ENCODE assay signal across 15 cellular contexts in the genomic region with DNA sequence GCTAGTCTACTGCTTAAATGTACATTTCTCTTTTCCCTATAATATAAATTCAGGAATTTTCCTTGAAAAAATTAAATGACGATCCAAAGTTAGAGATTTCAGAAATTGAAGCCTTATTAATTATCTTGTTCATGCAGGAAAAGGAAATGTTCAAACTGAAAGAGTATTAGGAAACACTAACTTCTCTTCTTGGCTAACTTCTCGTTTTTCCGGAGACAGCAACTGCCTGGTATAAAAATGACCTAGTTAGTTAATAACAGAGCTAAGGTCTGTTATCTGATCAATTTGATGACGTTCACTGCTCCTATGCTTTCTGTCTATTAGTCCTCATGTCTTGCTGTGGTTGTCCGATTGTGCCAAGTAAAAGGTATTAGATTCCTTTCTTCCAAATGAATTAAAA.
DNase-seq lines count a peak whose midpoint lies in the region; ATAC-seq, FAIRE-seq and TF ChIP-seq lines count a peak whose summit lies in the region.
"Had no signal": no experiment of that assay in that cellular context is flagged by ENCODE, and none has a peak within 500 bp of the region (broad histone marks: within the 10 kb centered on the region; RNA-seq: fewer than 3 reads in every experiment).

No MANE protein-coding gene starts in this region.

- peak overlapping the region; percentile 12; the same call in 1 of the 2 replicates for H2AFZ ChIP-seq in Loucy (ENCODE audit: low read length)

- H3K9me2 ChIP-seq in Loucy (replicated peaks; ENCODE audit: low read depth, low read length) = no peaks in the 10 kb centered on the region

- no peaks in the 10 kb centered on the region for H3F3A ChIP-seq in Loucy (ENCODE audit: low read depth)

- no peak for ATAC-seq in pancreas
- ATAC-seq: T-helper 17 cell had no signal

- no peak overlapping the region for H3K4me2 ChIP-seq in Loucy (ENCODE audit: low read depth, low read length, poor library complexity, severe bottlenecking)

- H3K4me1 ChIP-seq in Loucy (ENCODE audit: insufficient read depth, low read length, poor library complexity, severe bottlenecking) (no peaks in the 10 kb centered on the region), pancreas (peaks cover 0 to 6% (median 5%) of the 10 kb centered on the region in 3 donors)

- WGBS in pancreas, 2 donors = 15 to 21% methylated on average over 5 of the region's 5 CpGs

- no peak overlapping the region for H3K4me3 ChIP-seq in Loucy (ENCODE audit: low read length, poor library complexity, severe bottlenecking)
- no peak overlapping the region for H3K4me3 ChIP-seq in pancreas

- H3K27ac ChIP-seq in pancreas = no peak overlapping the region

- FAIRE-seq in pancreas (lab: Jason Lieb, UNC) (no peak), GM19239 (lab: Jason Lieb, UNC) (no peak)

- no peaks in the 10 kb centered on the region for H3K9me3 ChIP-seq in Loucy (ENCODE audit: insufficient read depth, low read depth, low read length)
- no peaks in the 10 kb centered on the region for H3K9me3 ChIP-seq in pancreas

- H3K4me1 Mint-ChIP-seq in neural crest cell = peaks cover 7% of the 10 kb centered on the region
- H3K4me1 Mint-ChIP-seq: T-helper 17 cell had no signal

- intact Hi-C loops in pancreas (cut with DNase I) = no loop called here

- DNase-seq in ELR (ENCODE audit: low read depth) = peak; percentile 12
- peak; percentile 7 for DNase-seq in OCI-M1 (lab: John Stamatoyannopoulos, UW)
- DNase-seq in neural crest cell (ENCODE audit: low read depth, low spot score) = no peak
- DNase-seq in pancreas = no peak
- DNase-seq in SW 1271 (lab: John Stamatoyannopoulos, UW) = no peak
- no peak for DNase-seq in GM19239 (ENCODE audit: insufficient read length, low spot score)
- DNase-seq: DMS 273 treated with DMSO at 0.1 percent for 48 hours, H9, NCI-H1092, NCI-H1694 treated with DMSO at 0.1 percent for 48 hours, NCI-H446 treated with DMSO at 0.1 percent for 48 hours, NCI-H774, RPMI8226, T-helper 17 cell had no signal

- H3K79me2 ChIP-seq in Loucy (ENCODE audit: insufficient read depth, low read length) = no peaks in the 10 kb centered on the region

- peak overlapping the region; percentile 27 for H3K27ac Mint-ChIP-seq in neural crest cell (ENCODE audit: unreplicated experiment)
- H3K27ac Mint-ChIP-seq: H9, T-helper 17 cell had no signal

- no peak overlapping the region for H3K9ac ChIP-seq in Loucy (ENCODE audit: low read depth, low read length, poor library complexity, severe bottlenecking)

- no peaks in the 10 kb centered on the region for H3K27me3 Mint-ChIP-seq in neural crest cell (ENCODE audit: low read depth)

- no peaks in the 10 kb centered on the region for H4K20me1 ChIP-seq in Loucy (ENCODE audit: insufficient read depth, low read length, poor library complexity, severe bottlenecking)

- TF ChIP-seq CTCF in Loucy (conservative IDR thresholded peaks at IDR 0.05; ENCODE audit: low read length) (no peak), neural crest cell (conservative IDR thresholded peaks at IDR 0.05) (no peak), pancreas (IDR thresholded peaks at IDR 0.05) (no peak)

- H3K4me3 Mint-ChIP-seq in neural crest cell = no peak overlapping the region
- H3K4me3 Mint-ChIP-seq: H9, T-helper 17 cell had no signal

- H3K9me3 Mint-ChIP-seq in neural crest cell = no peaks in the 10 kb centered on the region
- H3K9me3 Mint-ChIP-seq: H9 had no signal

- H3K36me3 Mint-ChIP-seq in neural crest cell (ENCODE audit: low read depth) = no peaks in the 10 kb centered on the region

- H3K36me3 ChIP-seq in Loucy (ENCODE audit: insufficient read depth, low read length) (no peaks in the 10 kb centered on the region), pancreas (no peaks in the 10 kb centered on the region)

- H3K27me3 ChIP-seq in Loucy (ENCODE audit: insufficient read depth, low read length, poor library complexity, severe bottlenecking) (no peaks in the 10 kb centered on the region), pancreas (no peaks in the 10 kb centered on the region)

Comparison
In these comparisons a context has a peak if more than half of its experiments do, and no peak if none do; other contexts are left out.
1. DNase-seq: peak in ELR (single experiment) and OCI-M1 (single experiment); none in neural crest cell (single experiment), pancreas (0 of 6), SW 1271 (0 of 2) and GM19239 (single experiment).